ENCODE assay signal across 14 cellular contexts in the genomic region with DNA sequence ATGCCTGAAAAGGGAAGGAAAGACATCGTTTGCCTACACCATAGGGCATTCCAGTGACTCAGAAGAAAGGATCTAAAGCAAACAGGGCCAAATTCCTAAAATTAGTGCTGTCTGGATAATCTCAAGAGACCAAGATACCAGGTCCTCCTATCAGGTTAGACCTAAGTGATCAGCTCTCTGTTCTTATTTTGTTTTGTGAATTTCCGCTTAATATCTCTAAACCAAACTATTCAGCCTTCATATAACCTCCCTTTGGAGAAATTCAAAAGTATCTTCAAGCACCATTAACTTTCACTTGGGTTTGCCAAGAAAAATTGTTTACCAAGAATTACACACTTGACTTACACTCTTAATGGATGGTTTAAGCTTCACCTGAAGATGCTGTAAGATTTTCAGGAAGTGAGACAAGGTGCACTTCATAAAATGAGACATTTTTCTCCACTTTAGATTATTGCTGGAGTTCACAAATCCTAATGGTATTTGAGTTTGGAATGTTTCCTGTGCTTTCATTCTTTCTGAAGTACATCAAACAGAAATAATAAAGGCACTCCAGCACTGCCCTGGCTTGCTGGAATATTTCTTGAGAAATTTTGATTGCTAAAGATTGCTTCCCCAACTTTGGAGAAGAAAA.
DNase-seq lines count a peak whose midpoint lies in the region; ATAC-seq and TF ChIP-seq lines count a peak whose summit lies in the region.
"Had no signal": no experiment of that assay in that cellular context is flagged by ENCODE, and none has a peak within 500 bp of the region (broad histone marks: within the 10 kb centered on the region; RNA-seq: fewer than 3 reads in every experiment).

No MANE protein-coding gene starts in this region.

- no peak for TF ChIP-seq POLR2A in GM18505 (IDR thresholded peaks at IDR 0.05; ENCODE audit: borderline replicate concordance, extremely low read depth, insufficient read depth, insufficient read length)

- 39% methylated on average over 2 of the region's 2 CpGs for WGBS in smooth muscle cell (ENCODE audit: low lambda C conversion rate)

- H3K9me3 ChIP-seq in smooth muscle cell (replicated peaks; ENCODE audit: low read depth), result no peaks in the 10 kb centered on the region
- H3K9me3 ChIP-seq: BLaER1 treated with 17β-estradiol and CSF1 and Interleukin-3, amounts not matched to agents 10 nM and 100 nM; tibial nerve had no signal

- DNase-seq in GM04503 (ENCODE audit: low read depth) (peak; percentile 26), glomerular visceral epithelial cell (ENCODE audit: extremely low spot score) (peak; percentile 65), smooth muscle cell (lab: John Stamatoyannopoulos, UW; ENCODE audit: unreplicated experiment) (no peak), H4 (ENCODE audit: low spot score) (no peak), putamen (ENCODE audit: low spot score) (no peak), SIG-M5 (lab: John Stamatoyannopoulos, UW) (no peak)
- DNase-seq: activated T-cell treated with anti-CD3 and anti-CD28 coated beads, Interleukin-2, amount 50 U/mL, for 1 hour; dermis blood vessel endothelial cell; NCI-H1105 had no signal

- H3K4me1 ChIP-seq in smooth muscle cell (ENCODE audit: low read depth), result peaks cover 3% of the 10 kb centered on the region

- no peak overlapping the region for H3K9ac ChIP-seq in smooth muscle cell (ENCODE audit: low read depth)
- H3K9ac ChIP-seq: BLaER1 treated with 17β-estradiol and CSF1 and Interleukin-3, amounts not matched to agents 10 nM and 100 nM had no signal

- H3K79me2 ChIP-seq in smooth muscle cell (ENCODE audit: low read depth), result no peaks in the 10 kb centered on the region

- H3K36me3 ChIP-seq in smooth muscle cell (ENCODE audit: low read depth), result no peaks in the 10 kb centered on the region
- H3K36me3 ChIP-seq: BLaER1 treated with 17β-estradiol and CSF1 and Interleukin-3, amounts not matched to agents 10 nM and 100 nM; tibial nerve had no signal

- H3K4me2 ChIP-seq in smooth muscle cell, result peak overlapping the region; percentile 24
- H3K4me2 ChIP-seq: BLaER1 treated with 17β-estradiol and CSF1 and Interleukin-3, amounts not matched to agents 10 nM and 100 nM had no signal

- TF ChIP-seq CTCF in smooth muscle cell (IDR thresholded peaks at IDR 0.05; ENCODE audit: borderline replicate concordance, insufficient read depth, poor library complexity, severe bottlenecking), result no peak

- no peaks in the 10 kb centered on the region for H3K27me3 ChIP-seq in smooth muscle cell (ENCODE audit: low read depth)
- H3K27me3 ChIP-seq: BLaER1 treated with 17β-estradiol and CSF1 and Interleukin-3, amounts not matched to agents 10 nM and 100 nM; tibial nerve had no signal

- H2AFZ ChIP-seq in smooth muscle cell (ENCODE audit: low read depth), result peak overlapping the region; percentile 65

- H4K20me1 ChIP-seq in smooth muscle cell (ENCODE audit: low read depth), result no peaks in the 10 kb centered on the region
- H4K20me1 ChIP-seq: BLaER1 treated with 17β-estradiol and CSF1 and Interleukin-3, amounts not matched to agents 10 nM and 100 nM had no signal

- peak overlapping the region; percentile 59 for H3K27ac ChIP-seq in smooth muscle cell (ENCODE audit: low read depth)
- H3K27ac ChIP-seq: BLaER1 treated with 17β-estradiol and CSF1 and Interleukin-3, amounts not matched to agents 10 nM and 100 nM had no signal

- no peak overlapping the region for H3K4me3 ChIP-seq in smooth muscle cell
- H3K4me3 ChIP-seq: BLaER1 treated with 17β-estradiol and CSF1 and Interleukin-3, amounts not matched to agents 10 nM and 100 nM; tibial nerve had no signal

- H3F3A ChIP-seq in smooth muscle cell (ENCODE audit: low read depth), result no peaks in the 10 kb centered on the region

- peak; percentile 59 for ATAC-seq in SK-N-SH treated with all-trans-retinoic acid at 6 μM for 48 hours
- ATAC-seq in GM18505 (IDR thresholded peaks at IDR 0.05; ENCODE audit: unreplicated experiment), result no peak
- ATAC-seq: HepG2 had no signal

TF ChIP-seq in SK-N-SH treated with all-trans-retinoic acid at 6 μM for 48 hours, 23 proteins besides CTCF, POLR2A, EP300 and RAD21:
- no peak for TF ChIP-seq ESRRG (CRISPR knock-in tag; IDR thresholded peaks at IDR 0.05)
- TF ChIP-seq ISL1 (CRISPR knock-in tag; IDR thresholded peaks at IDR 0.05), result peak; percentile 68
- TF ChIP-seq, protein P1, sequence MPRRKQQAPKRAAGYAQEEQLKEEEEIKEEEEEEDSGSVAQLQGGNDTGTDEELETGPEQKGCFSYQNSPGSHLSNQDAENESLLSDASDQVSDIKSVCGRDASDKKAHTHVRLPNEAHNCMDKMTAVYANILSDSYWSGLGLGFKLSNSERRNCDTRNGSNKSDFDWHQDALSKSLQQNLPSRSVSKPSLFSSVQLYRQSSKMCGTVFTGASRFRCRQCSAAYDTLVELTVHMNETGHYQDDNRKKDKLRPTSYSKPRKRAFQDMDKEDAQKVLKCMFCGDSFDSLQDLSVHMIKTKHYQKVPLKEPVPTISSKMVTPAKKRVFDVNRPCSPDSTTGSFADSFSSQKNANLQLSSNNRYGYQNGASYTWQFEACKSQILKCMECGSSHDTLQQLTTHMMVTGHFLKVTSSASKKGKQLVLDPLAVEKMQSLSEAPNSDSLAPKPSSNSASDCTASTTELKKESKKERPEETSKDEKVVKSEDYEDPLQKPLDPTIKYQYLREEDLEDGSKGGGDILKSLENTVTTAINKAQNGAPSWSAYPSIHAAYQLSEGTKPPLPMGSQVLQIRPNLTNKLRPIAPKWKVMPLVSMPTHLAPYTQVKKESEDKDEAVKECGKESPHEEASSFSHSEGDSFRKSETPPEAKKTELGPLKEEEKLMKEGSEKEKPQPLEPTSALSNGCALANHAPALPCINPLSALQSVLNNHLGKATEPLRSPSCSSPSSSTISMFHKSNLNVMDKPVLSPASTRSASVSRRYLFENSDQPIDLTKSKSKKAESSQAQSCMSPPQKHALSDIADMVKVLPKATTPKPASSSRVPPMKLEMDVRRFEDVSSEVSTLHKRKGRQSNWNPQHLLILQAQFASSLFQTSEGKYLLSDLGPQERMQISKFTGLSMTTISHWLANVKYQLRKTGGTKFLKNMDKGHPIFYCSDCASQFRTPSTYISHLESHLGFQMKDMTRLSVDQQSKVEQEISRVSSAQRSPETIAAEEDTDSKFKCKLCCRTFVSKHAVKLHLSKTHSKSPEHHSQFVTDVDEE (CRISPR knock-in tag; IDR thresholded peaks at IDR 0.05), result no peak
- no peak for TF ChIP-seq ZC3H10 (CRISPR knock-in tag; IDR thresholded peaks at IDR 0.05)
- no peak for TF ChIP-seq ZNF565 (CRISPR knock-in tag; conservative IDR thresholded peaks at IDR 0.05; ENCODE audit: low read depth)
- TF ChIP-seq ARNTL (CRISPR knock-in tag; IDR thresholded peaks at IDR 0.05; ENCODE audit: borderline replicate concordance, low read depth), result no peak

Comparison
In these comparisons a context has a peak if more than half of its experiments do, and no peak if none do; other contexts are left out.
1. DNase-seq: peak in GM04503 (single experiment) and glomerular visceral epithelial cell (single experiment); none in smooth muscle cell (single experiment), H4 (single experiment), putamen (single experiment) and SIG-M5 (single experiment).